ENCODE assay signal across 8 cellular contexts in the genomic region with DNA sequence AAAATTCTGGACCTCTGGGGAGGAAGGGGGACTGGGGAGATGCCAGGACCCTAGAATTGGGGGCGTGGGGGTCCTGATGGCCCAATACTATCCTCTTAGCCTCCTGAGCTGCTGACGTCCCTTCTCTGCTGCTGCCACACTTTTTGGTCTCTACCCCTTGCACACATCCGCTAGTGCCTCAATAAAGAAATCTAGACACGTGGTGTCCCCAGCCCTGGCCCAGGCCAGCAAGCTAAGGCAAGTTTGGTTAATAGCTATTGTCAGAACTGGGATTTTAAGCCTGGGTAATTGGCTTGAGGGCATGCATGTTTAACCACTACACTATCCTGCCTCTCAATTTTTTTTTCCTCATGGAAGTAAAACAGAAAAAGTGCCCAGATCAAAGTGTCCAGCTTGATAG. TPM values are rescaled to one million over a fixed set of nuclear protein-coding genes. Genes with fewer than 3 reads are reported as not detected.
DNase-seq lines count a peak whose midpoint lies in the region; ATAC-seq and TF ChIP-seq lines count a peak whose summit lies in the region.

No MANE protein-coding gene starts in this region.

- POLR2A ChIA-PET in activated CD4-positive, alpha-beta T cell treated with anti-CD3 and anti-CD28 coated beads for 36 hours (lab: Charles Lee), result interaction anchor here (1.3 to 2.6 kb wide), 5 partner anchors 9 to 72 kb away, joined by 3 to 16 read pairs (median 6); a partner anchor contains a TSS

- no peaks in the 10 kb centered on the region for H3K27me3 ChIP-seq in foreskin keratinocyte

- intact Hi-C loops in activated CD4-positive, alpha-beta T cell treated with anti-CD3 and anti-CD28 coated beads for 36 hours (cut with DNase I, micrococcal nuclease), result loop anchor here (2.0 to 10.0 kb wide), 3 partner anchors 72 to 986 kb away; a partner anchor contains a TSS

- H3K36me3 Mint-ChIP-seq in activated CD4-positive, alpha-beta T cell treated with anti-CD3 and anti-CD28 coated beads for 36 hours (ENCODE audit: low read depth), result peaks cover 57% of the 10 kb centered on the region

- peak overlapping the region; percentile 100 for H3K4me3 Mint-ChIP-seq in activated CD4-positive, alpha-beta T cell treated with anti-CD3 and anti-CD28 coated beads for 36 hours

- H3K27ac ChIP-seq in foreskin keratinocyte, result peak overlapping the region; percentile 90

- DNase-seq in activated CD4-positive, alpha-beta T cell treated with anti-CD3 and anti-CD28 coated beads for 36 hours, result peak; percentile 68
- peak; percentile 55 to 79 for DNase-seq in foreskin keratinocyte
- peak; percentile 10 to 21 for DNase-seq in stimulated activated CD8-positive, alpha-beta memory T cell treated with anti-CD3 and anti-CD28 coated beads, Interleukin-7, amount 100 ng/mL, for 4 hours (ENCODE audit: low read depth in 2 of 2)
- no peak for DNase-seq in SKM-1 (lab: John Stamatoyannopoulos, UW; ENCODE audit: unreplicated experiment)
- no peak for DNase-seq in GM03348 (ENCODE audit: low spot score)
- no peak for DNase-seq in DMS 273 (lab: John Stamatoyannopoulos, UW; ENCODE audit: unreplicated experiment)

- no peaks in the 10 kb centered on the region for H3K27me3 Mint-ChIP-seq in activated CD4-positive, alpha-beta T cell treated with anti-CD3 and anti-CD28 coated beads for 36 hours

- H3K27ac Mint-ChIP-seq in activated CD4-positive, alpha-beta T cell treated with anti-CD3 and anti-CD28 coated beads for 36 hours, result peak overlapping the region; percentile 100

- TF ChIP-seq CTCF in foreskin keratinocyte (conservative IDR thresholded peaks at IDR 0.05), result no peak

- peaks cover 19% of the 10 kb centered on the region for H3K4me1 ChIP-seq in foreskin keratinocyte

- H3K9me3 Mint-ChIP-seq in activated CD4-positive, alpha-beta T cell treated with anti-CD3 and anti-CD28 coated beads for 36 hours (ENCODE audit: low read depth), result peaks cover 15% of the 10 kb centered on the region

- CTCF ChIA-PET in activated CD4-positive, alpha-beta T cell treated with anti-CD3 and anti-CD28 coated beads for 36 hours (lab: Charles Lee), result interaction anchor here (1.0 to 6.2 kb wide), 3 partner anchors 12 to 78 kb away, joined by 4 to 106 read pairs (median 11); no protein-coding TSS in a partner anchor

- peaks cover 52% of the 10 kb centered on the region for H3K4me1 Mint-ChIP-seq in activated CD4-positive, alpha-beta T cell treated with anti-CD3 and anti-CD28 coated beads for 36 hours

- ATAC-seq in GM21576 (IDR thresholded peaks at IDR 0.05; ENCODE audit: unreplicated experiment) (peak; percentile 48), foreskin keratinocyte (peak; percentile 67), HG03139 (IDR thresholded peaks at IDR 0.05; ENCODE audit: unreplicated experiment) (no peak)
- ATAC-seq in activated CD4-positive, alpha-beta T cell treated with anti-CD3 and anti-CD28 coated beads for 36 hours, result peak; percentile 39

RNA-seq across cellular contexts. Expression of a gene that starts 1.0 kb away (rescaled TPM):
- total RNA-seq in activated CD4-positive, alpha-beta T cell treated with anti-CD3 and anti-CD28 coated beads for 36 hours, result 100 to 1,000 TPM; 148 to 278 TPM
- 124 and 157 TPM in 2 replicates for total RNA-seq in foreskin keratinocyte
- polyA plus RNA-seq in foreskin keratinocyte, result 52.1 and 57.1 TPM in 2 replicates

RNA-seq across cellular contexts. Expression of a gene that starts 41.0 kb away (rescaled TPM):
- 10 to 100 TPM; 32.1 to 35.3 TPM for total RNA-seq in activated CD4-positive, alpha-beta T cell treated with anti-CD3 and anti-CD28 coated beads for 36 hours
- total RNA-seq in foreskin keratinocyte, result 143 and 185 TPM in 2 replicates
- 55.9 and 59.9 TPM in 2 replicates for polyA plus RNA-seq in foreskin keratinocyte

Comparison
In these comparisons a context has a peak if more than half of its experiments do, and no peak if none do; other contexts are left out.
1. DNase-seq: peak in activated CD4-positive, alpha-beta T cell treated with anti-CD3 and anti-CD28 coated beads for 36 hours (single experiment), foreskin keratinocyte (2 of 2) and stimulated activated CD8-positive, alpha-beta memory T cell treated with anti-CD3 and anti-CD28 coated beads, Interleukin-7, amount 100 ng/mL, for 4 hours (2 of 2); none in SKM-1 (single experiment), GM03348 (single experiment) and DMS 273 (single experiment).